In genomic region chr17:70108166-70108565, GRCh38 we compare ENCODE assay signal across 32 cellular contexts. TPM values are rescaled to one million over a fixed set of nuclear protein-coding genes. Genes with fewer than 3 reads are reported as not detected.
"Had no signal": no experiment of that assay in that cellular context is flagged by ENCODE, and none has a peak within 500 bp of the region (broad histone marks: within the 10 kb centered on the region; RNA-seq: fewer than 3 reads in every experiment).

No MANE protein-coding gene starts in this region.

- DNase-seq: activated CD4-positive, alpha-beta memory T cell treated with anti-CD3 and anti-CD28 coated beads for 36 hours; activated CD4-positive, alpha-beta T cell treated with anti-CD3 and anti-CD28 coated beads for 36 hours; activated CD4-positive, alpha-beta T cell treated with anti-CD3 and anti-CD28 coated beads, Interleukin-2, amount 10 ng/mL, durations not matched to agents 24 days and 14 days; activated CD4-positive, CD25-positive, alpha-beta regulatory T cell; activated CD4-positive, CD25-positive, alpha-beta regulatory T cell treated with anti-CD3 and anti-CD28 coated beads, Interleukin-2, amount 50 U/mL, for 72 hours; activated CD8-positive, alpha-beta memory T cell treated with anti-CD3 and anti-CD28 coated beads, Interleukin-2, amount 10 ng/mL, durations not matched to agents 7 days and 5 days; activated CD8-positive, alpha-beta memory T cell treated with anti-CD3 and anti-CD28 coated beads, Interleukin-2, amount 50 U/mL, for 4 hours; activated CD8-positive, alpha-beta T cell treated with anti-CD3 and anti-CD28 coated beads, Interleukin-2, amount 10 ng/mL, durations not matched to agents 7 days and 5 days; activated effector memory CD4-positive, alpha-beta T cell treated with anti-CD3 and anti-CD28 coated beads, Interleukin-2, amount 50 U/mL, for 16 hours; activated naive CD4-positive, alpha-beta T cell treated with anti-CD3 and anti-CD28 coated beads for 36 hours; activated naive CD8-positive, alpha-beta T cell treated with anti-CD3 and anti-CD28 coated beads for 36 hours; activated naive CD8-positive, alpha-beta T cell treated with anti-CD3 and anti-CD28 coated beads, Interleukin-2, amount 50 U/mL, for 24 hours; activated T-cell treated with anti-CD3 and anti-CD28 coated beads, Interleukin-2, amount 50 U/mL, for 1 hour; activated T-cell treated with anti-CD3 and anti-CD28 coated beads, Interleukin-2, amount 50 U/mL, for 48 hours; adrenal gland; amygdala; aorta; central memory CD4-positive, alpha-beta T cell; cerebellar nuclear complex; colonic mucosa; effector CD8-positive, alpha-beta T cell; head of caudate nucleus; T-helper 2 cell had no signal

- H3K36me3 ChIP-seq: adrenal gland, breast epithelium, cardiac muscle cell, colonic mucosa had no signal

- H3K4me3 ChIP-seq: adrenal gland, breast epithelium, cardiac muscle cell, colonic mucosa had no signal

- H3K9me3 ChIP-seq: adrenal gland, breast epithelium, colonic mucosa had no signal

- H3K4me1 ChIP-seq: adrenal gland, breast epithelium, colonic mucosa had no signal

- H3K27ac ChIP-seq: adrenal gland, breast epithelium, cardiac muscle cell, colonic mucosa, epithelial cell of prostate had no signal

- H3K27me3 ChIP-seq: adrenal gland, breast epithelium, cardiac muscle cell, colonic mucosa had no signal

- ATAC-seq: activated CD4-positive, alpha-beta T cell treated with anti-CD3 and anti-CD28 coated beads for 36 hours; activated CD8-positive, alpha-beta memory T cell treated with anti-CD3 and anti-CD28 coated beads, Interleukin-2, amount 10 ng/mL, durations not matched to agents 7 days and 5 days; activated CD8-positive, alpha-beta T cell treated with anti-CD3 and anti-CD28 coated beads, Interleukin-2, amount 10 ng/mL, durations not matched to agents 7 days and 5 days; activated naive CD8-positive, alpha-beta T cell treated with anti-CD3 and anti-CD28 coated beads, Interleukin-2, amount 50 U/mL, for 24 hours had no signal

RNA-seq across cellular contexts. Expression of gene KCNJ16, which starts 33.1 kb away (rescaled TPM):
- total RNA-seq: activated CD4-positive, alpha-beta memory T cell treated with anti-CD3 and anti-CD28 coated beads for 36 hours; activated CD4-positive, alpha-beta T cell treated with anti-CD3 and anti-CD28 coated beads for 36 hours; activated CD4-positive, alpha-beta T cell treated with anti-CD3 and anti-CD28 coated beads, Interleukin-2, amount 10 ng/mL, durations not matched to agents 24 days and 14 days; activated CD8-positive, alpha-beta memory T cell treated with anti-CD3 and anti-CD28 coated beads for 36 hours; activated CD8-positive, alpha-beta memory T cell treated with anti-CD3 and anti-CD28 coated beads, Interleukin-2, amount 10 ng/mL, durations not matched to agents 7 days and 5 days; activated CD8-positive, alpha-beta T cell treated with anti-CD3 and anti-CD28 coated beads, Interleukin-2, amount 10 ng/mL, durations not matched to agents 7 days and 5 days; activated naive CD4-positive, alpha-beta T cell treated with anti-CD3 and anti-CD28 coated beads for 36 hours; activated naive CD8-positive, alpha-beta T cell treated with anti-CD3 and anti-CD28 coated beads for 36 hours; activated T-helper 1 cell treated with anti-CD3 and anti-CD28 coated beads, Interleukin-12 subunit alpha, Interleukin-12 subunit beta, Interleukin-2, Interleukin-4 antibody, amounts not matched to agents 30 ng/mL and 10 ng/mL and 1 ng/mL, durations not matched to agents 14 hours and 24 hours and 36 hours; activated T-helper 2 cell treated with anti-CD3 and anti-CD28 coated beads, Interferon-gamma antibody, Interleukin-2, Interleukin-4, amounts not matched to agents 10 μg/mL and 5 μg/mL and 100 μg/mL, durations not matched to agents 14 hours and 24 hours and 36 hours; cardiac muscle cell; dermis microvascular lymphatic vessel endothelial cell; endothelial cell of umbilical vein; T-helper 1 cell treated with Interleukin-12 subunit alpha and Interleukin-12 subunit beta and Interleukin-4 antibody, amounts not matched to agents 30 ng/mL and 1 ng/mL, for 36 hours had no signal
- polyA plus RNA-seq: aorta, cardiac muscle cell had no signal
